ENCODE assay signal across 18 cellular contexts in genomic region chr2:120817136-120817955, GRCh38.
DNase-seq lines count a peak whose midpoint lies in the region; ATAC-seq, FAIRE-seq and TF ChIP-seq lines count a peak whose summit lies in the region.
"Had no signal": no experiment of that assay in that cellular context is flagged by ENCODE, and none has a peak within 500 bp of the region (broad histone marks: within the 10 kb centered on the region; RNA-seq: fewer than 3 reads in every experiment).

No MANE protein-coding gene starts in this region.

- no peak for FAIRE-seq in kidney (lab: Jason Lieb, UNC)
- FAIRE-seq: A204.1, GM12891 had no signal

- H3K4me1 ChIP-seq in right cardiac atrium (ENCODE audit: control insufficient read depth, insufficient read depth, low read length) (no peaks in the 10 kb centered on the region), right atrium auricular region (no peaks in the 10 kb centered on the region), kidney (ENCODE audit: control insufficient read depth in 1 of 2, insufficient read depth in 1 of 2, low read depth in 1 of 2, low read length in 2 of 2) (no peaks in the 10 kb centered on the region)

- H3K9ac ChIP-seq in kidney (ENCODE audit: low read length in 2 of 2), result no peak overlapping the region

- DNase-seq in right cardiac atrium (peak; percentile 22 to 59 (median 29)), right atrium auricular region (ENCODE audit: low spot score) (no peak), kidney (peak; percentile 47), posterior vena cava (ENCODE audit: low spot score) (peak; percentile 48), glutamatergic neuron (no peak), NCI-H510A (lab: John Stamatoyannopoulos, UW) (no peak)
- DNase-seq: AML-193, DMS53, KG1, MG63, NCI-H1105, NCI-H1694 treated with DMSO at 0.1 percent for 48 hours, PC-9 had no signal

- H3K9me3 ChIP-seq in right cardiac atrium (ENCODE audit: control insufficient read depth, low read length) (no peaks in the 10 kb centered on the region), right atrium auricular region (no peaks in the 10 kb centered on the region), kidney (ENCODE audit: control insufficient read depth in 1 of 2, low read length in 2 of 2) (no peaks in the 10 kb centered on the region)
- H3K9me3 ChIP-seq: MG63 had no signal

- ATAC-seq in right cardiac atrium (no peak), GM21786 (IDR thresholded peaks at IDR 0.05; ENCODE audit: unreplicated experiment) (no peak), GM21390 (IDR thresholded peaks at IDR 0.05; ENCODE audit: unreplicated experiment) (no peak)
- ATAC-seq: GM23338 had no signal

- intact Hi-C loops in right cardiac atrium (cut with DNase I) (no loop called here), kidney (cut with DNase I) (no loop called here), posterior vena cava (cut with DNase I) (no loop called here)

- TF ChIP-seq CTCF in right atrium auricular region (IDR thresholded peaks at IDR 0.05) (no peak), kidney (IDR thresholded peaks at IDR 0.05; ENCODE audit: borderline replicate concordance, extremely low read depth, insufficient read depth) (no peak), glutamatergic neuron (IDR thresholded peaks at IDR 0.05; ENCODE audit: partially characterized antibody, unreplicated experiment) (no peak)

- H3K4me1 Mint-ChIP-seq in glutamatergic neuron (ENCODE audit: low read depth, unreplicated experiment), result peaks cover 7% of the 10 kb centered on the region

- H3K27me3 ChIP-seq in right cardiac atrium (ENCODE audit: control insufficient read depth, insufficient read depth) (no peaks in the 10 kb centered on the region), right atrium auricular region (no peaks in the 10 kb centered on the region)
- H3K27me3 ChIP-seq: MG63 had no signal

- H3K36me3 Mint-ChIP-seq in glutamatergic neuron (ENCODE audit: unreplicated experiment), result no peaks in the 10 kb centered on the region

- H3K27ac ChIP-seq in right cardiac atrium (ENCODE audit: low read length) (no peak overlapping the region), right atrium auricular region (no peak overlapping the region), kidney (ENCODE audit: low read depth in 2 of 2, low read length in 2 of 2) (no peak overlapping the region)
- H3K27ac ChIP-seq: PC-9 had no signal

- H3K27me3 Mint-ChIP-seq in glutamatergic neuron (ENCODE audit: unreplicated experiment), result peaks cover 4% of the 10 kb centered on the region

- no peak overlapping the region for H3K4me3 ChIP-seq in right cardiac atrium (ENCODE audit: low read length)
- no peak overlapping the region for H3K4me3 ChIP-seq in right atrium auricular region
- no peak overlapping the region for H3K4me3 ChIP-seq in kidney (ENCODE audit: low read length in 2 of 2)
- H3K4me3 ChIP-seq: GM23338, MG63, PC-9 had no signal

- WGBS in right cardiac atrium, result 94% methylated on average over 25 of the region's 25 CpGs

- no peaks in the 10 kb centered on the region for H3K36me3 ChIP-seq in right atrium auricular region
- no peaks in the 10 kb centered on the region for H3K36me3 ChIP-seq in kidney (ENCODE audit: control insufficient read depth in 1 of 2, insufficient read depth in 2 of 2, low read length in 2 of 2)
- H3K36me3 ChIP-seq: MG63 had no signal

- no peak overlapping the region for H3K27ac Mint-ChIP-seq in glutamatergic neuron (ENCODE audit: unreplicated experiment)
- H3K27ac Mint-ChIP-seq: GM23338 had no signal

- H3K9me3 Mint-ChIP-seq in glutamatergic neuron (ENCODE audit: unreplicated experiment), result peaks cover 2% of the 10 kb centered on the region
- H3K9me3 Mint-ChIP-seq: GM23338 had no signal

- no peak overlapping the region for H3K4me3 Mint-ChIP-seq in glutamatergic neuron (ENCODE audit: unreplicated experiment)
- H3K4me3 Mint-ChIP-seq: GM23338 had no signal

Comparison
In these comparisons a context has a peak if more than half of its experiments do, and no peak if none do; other contexts are left out.
1. DNase-seq: peak in right cardiac atrium (3 of 3), kidney (single experiment) and posterior vena cava (single experiment); none in right atrium auricular region (single experiment), glutamatergic neuron (single experiment) and NCI-H510A (single experiment).